In genomic region chr5:154487541-154487940, GRCh38 we compare ENCODE assay signal across 12 cellular contexts. TPM values are rescaled to one million over a fixed set of nuclear protein-coding genes. Genes with fewer than 3 reads are reported as not detected.
DNase-seq lines count a peak whose midpoint lies in the region; ATAC-seq and TF ChIP-seq lines count a peak whose summit lies in the region.
"Had no signal": no experiment of that assay in that cellular context is flagged by ENCODE, and none has a peak within 500 bp of the region (broad histone marks: within the 10 kb centered on the region; RNA-seq: fewer than 3 reads in every experiment).

No MANE protein-coding gene starts in this region.

- no peak overlapping the region for H3K4me3 Mint-ChIP-seq in nephron progenitor cell
- H3K4me3 Mint-ChIP-seq: IgD-negative memory B cell had no signal

- peaks cover 58% of the 10 kb centered on the region for H3K4me1 Mint-ChIP-seq in nephron progenitor cell

- peaks cover 97% of the 10 kb centered on the region for H3K27me3 Mint-ChIP-seq in nephron progenitor cell (ENCODE audit: low read depth, poor library complexity)

- H3K27ac Mint-ChIP-seq in nephron progenitor cell, result no peak overlapping the region
- H3K27ac Mint-ChIP-seq: IgD-negative memory B cell had no signal

- ATAC-seq in GM18505 (IDR thresholded peaks at IDR 0.05; ENCODE audit: unreplicated experiment) (peak; percentile 94), GM19438 (IDR thresholded peaks at IDR 0.05; ENCODE audit: low read depth, unreplicated experiment) (peak; percentile 90), HG03060 (IDR thresholded peaks at IDR 0.05; ENCODE audit: low read depth, unreplicated experiment) (peak; percentile 98)
- ATAC-seq: mucosa of descending colon, Panc1 had no signal

- no peak for TF ChIP-seq POLR2A in GM18505 (IDR thresholded peaks at IDR 0.05; ENCODE audit: borderline replicate concordance, extremely low read depth, insufficient read depth, insufficient read length)

- no peak for TF ChIP-seq CTCF in nephron progenitor cell (IDR thresholded peaks at IDR 0.05)

- peak; percentile 58 for DNase-seq in activated naive CD4-positive, alpha-beta T cell treated with anti-CD3 and anti-CD28 coated beads, Interleukin-2, amount 50 U/mL, for 16 hours
- DNase-seq in epidermal melanocyte (ENCODE audit: insufficient read length, low spot score) (no peak), HT-29 (ENCODE audit: low spot score) (no peak), RKO (ENCODE audit: low spot score) (no peak), nephron progenitor cell (no peak)
- DNase-seq: DND-41, mucosa of descending colon had no signal

- no peaks in the 10 kb centered on the region for H3K9me3 Mint-ChIP-seq in nephron progenitor cell

- no peaks in the 10 kb centered on the region for H3K36me3 Mint-ChIP-seq in nephron progenitor cell (ENCODE audit: low read depth)
- H3K36me3 Mint-ChIP-seq: IgD-negative memory B cell had no signal

RNA-seq across cellular contexts. Expression of gene HAND1, which starts 9.5 kb away (rescaled TPM):
- not detected in 2 replicates for total RNA-seq in HT-29 (2014; rRNA removed; shearing (Covaris generic))

RNA-seq across cellular contexts. Expression of gene SAP30L, which starts 41.7 kb away (rescaled TPM):
- 28.1 and 41.0 TPM in 2 replicates for total RNA-seq in HT-29 (2014; rRNA removed; shearing (Covaris generic))
